In genomic region chr11:128300785-128301184, GRCh38 we compare ENCODE assay signal across 22 cellular contexts.
DNase-seq lines count a peak whose midpoint lies in the region; ATAC-seq lines count a peak whose summit lies in the region.
"Had no signal": no experiment of that assay in that cellular context is flagged by ENCODE, and none has a peak within 500 bp of the region (broad histone marks: within the 10 kb centered on the region; RNA-seq: fewer than 3 reads in every experiment).

No MANE protein-coding gene starts in this region.

- POLR2A ChIA-PET in activated CD4-positive, alpha-beta memory T cell treated with anti-CD3 and anti-CD28 coated beads for 36 hours (lab: Charles Lee): interaction anchor here (2.1 to 5.1 kb wide), 5 partner anchors 10 to 218 kb away, joined by 9 to 59 read pairs (median 23); no protein-coding TSS in a partner anchor

- no peak for ATAC-seq in central memory CD8-positive, alpha-beta T cell (replicated peaks; ENCODE audit: extremely low read depth, poor library complexity, severe bottlenecking)
- ATAC-seq in GM18870 (IDR thresholded peaks at IDR 0.05; ENCODE audit: unreplicated experiment) (no peak), left ventricle myocardium superior (no peak)

- intact Hi-C loops in activated CD4-positive, alpha-beta memory T cell treated with anti-CD3 and anti-CD28 coated beads for 36 hours (cut with micrococcal nuclease): loop anchor here (5.0 kb wide), 1 partner anchor 417 kb away; no protein-coding TSS in a partner anchor
- intact Hi-C loops in left ventricle myocardium superior (cut with micrococcal nuclease): no loop called here

- H3K27ac Mint-ChIP-seq in activated naive CD4-positive, alpha-beta T cell treated with anti-CD3 and anti-CD28 coated beads, Interleukin-2, amount 50 U/mL, for 24 hours: peak overlapping the region; percentile 78
- peak overlapping the region; percentile 94 for H3K27ac Mint-ChIP-seq in activated CD4-positive, alpha-beta memory T cell treated with anti-CD3 and anti-CD28 coated beads for 36 hours
- H3K27ac Mint-ChIP-seq in central memory CD8-positive, alpha-beta T cell (ENCODE audit: low read depth): peak overlapping the region; percentile 91

- no peaks in the 10 kb centered on the region for H3K9me3 Mint-ChIP-seq in activated naive CD4-positive, alpha-beta T cell treated with anti-CD3 and anti-CD28 coated beads, Interleukin-2, amount 50 U/mL, for 24 hours
- H3K9me3 Mint-ChIP-seq in activated CD4-positive, alpha-beta memory T cell treated with anti-CD3 and anti-CD28 coated beads for 36 hours: no peaks in the 10 kb centered on the region
- no peaks in the 10 kb centered on the region for H3K9me3 Mint-ChIP-seq in central memory CD8-positive, alpha-beta T cell

- no peak for DNase-seq in activated naive CD4-positive, alpha-beta T cell treated with anti-CD3 and anti-CD28 coated beads, Interleukin-2, amount 50 U/mL, for 16 hours
- no peak for DNase-seq in activated CD4-positive, alpha-beta memory T cell treated with anti-CD3 and anti-CD28 coated beads for 36 hours
- no peak for DNase-seq in central memory CD8-positive, alpha-beta T cell (ENCODE audit: low spot score in 2 of 2)
- DNase-seq in NCI-H1694 (lab: John Stamatoyannopoulos, UW) (no peak), left ventricle myocardium superior (no peak)
- DNase-seq: activated effector memory CD4-positive, alpha-beta T cell treated with anti-CD3 and anti-CD28 coated beads, Interleukin-2, amount 50 U/mL, for 16 hours; aorta; C1 segment of cervical spinal cord; dorsolateral prefrontal cortex; EL; HCEC 1CT; islet precursor cell; Karpas-422; midbrain; MV-4-11; NCI-H526 treated with DMSO at 0.1 percent for 48 hours; nephron progenitor cell; ovary; stimulated activated CD4-positive, alpha-beta T cell treated with anti-CD3 and anti-CD28 coated beads, Interleukin-2, amount 100 ng/mL, for 48 hours; tibial artery had no signal

- CTCF ChIA-PET in activated CD4-positive, alpha-beta memory T cell treated with anti-CD3 and anti-CD28 coated beads for 36 hours (lab: Charles Lee): interaction anchor here (0.7 to 5.7 kb wide), 7 partner anchors 8 to 389 kb away, joined by 3 to 49 read pairs (median 4); no protein-coding TSS in a partner anchor

- peaks cover 97% of the 10 kb centered on the region for H3K4me1 Mint-ChIP-seq in activated naive CD4-positive, alpha-beta T cell treated with anti-CD3 and anti-CD28 coated beads, Interleukin-2, amount 50 U/mL, for 24 hours
- peaks cover 87% of the 10 kb centered on the region for H3K4me1 Mint-ChIP-seq in activated CD4-positive, alpha-beta memory T cell treated with anti-CD3 and anti-CD28 coated beads for 36 hours (ENCODE audit: low read depth)
- peaks cover 91% of the 10 kb centered on the region for H3K4me1 Mint-ChIP-seq in central memory CD8-positive, alpha-beta T cell

- H3K36me3 Mint-ChIP-seq in activated naive CD4-positive, alpha-beta T cell treated with anti-CD3 and anti-CD28 coated beads, Interleukin-2, amount 50 U/mL, for 24 hours: no peaks in the 10 kb centered on the region
- H3K36me3 Mint-ChIP-seq in activated CD4-positive, alpha-beta memory T cell treated with anti-CD3 and anti-CD28 coated beads for 36 hours: no peaks in the 10 kb centered on the region
- peaks cover 25% of the 10 kb centered on the region for H3K36me3 Mint-ChIP-seq in central memory CD8-positive, alpha-beta T cell (ENCODE audit: insufficient read depth)

- peak overlapping the region; percentile 60 for H3K4me3 Mint-ChIP-seq in activated naive CD4-positive, alpha-beta T cell treated with anti-CD3 and anti-CD28 coated beads, Interleukin-2, amount 50 U/mL, for 24 hours
- H3K4me3 Mint-ChIP-seq in activated CD4-positive, alpha-beta memory T cell treated with anti-CD3 and anti-CD28 coated beads for 36 hours: peak overlapping the region; percentile 37
- H3K4me3 Mint-ChIP-seq in central memory CD8-positive, alpha-beta T cell: peak overlapping the region; percentile 32
- H3K4me3 Mint-ChIP-seq: nephron progenitor cell had no signal

- H3K27me3 Mint-ChIP-seq in activated naive CD4-positive, alpha-beta T cell treated with anti-CD3 and anti-CD28 coated beads, Interleukin-2, amount 50 U/mL, for 24 hours: no peaks in the 10 kb centered on the region
- H3K27me3 Mint-ChIP-seq in activated CD4-positive, alpha-beta memory T cell treated with anti-CD3 and anti-CD28 coated beads for 36 hours: no peaks in the 10 kb centered on the region
- no peaks in the 10 kb centered on the region for H3K27me3 Mint-ChIP-seq in central memory CD8-positive, alpha-beta T cell
